12 cellular contexts compared by ENCODE assay signal in genomic region chr3:52681610-52682009, GRCh38. TPM values are rescaled to one million over a fixed set of nuclear protein-coding genes. Genes with fewer than 3 reads are reported as not detected.
DNase-seq lines count a peak whose midpoint lies in the region; ATAC-seq and TF ChIP-seq lines count a peak whose summit lies in the region.
"Had no signal": no experiment of that assay in that cellular context is flagged by ENCODE, and none has a peak within 500 bp of the region (broad histone marks: within the 10 kb centered on the region; RNA-seq: fewer than 3 reads in every experiment).

No MANE protein-coding gene starts in this region.

- H3K9me3 Mint-ChIP-seq in activated naive CD4-positive, alpha-beta T cell treated with anti-CD3 and anti-CD28 coated beads, Interleukin-2, amount 50 U/mL, for 24 hours, result no peaks in the 10 kb centered on the region
- H3K9me3 Mint-ChIP-seq in activated CD4-positive, alpha-beta memory T cell treated with anti-CD3 and anti-CD28 coated beads for 36 hours, result no peaks in the 10 kb centered on the region
- no peaks in the 10 kb centered on the region for H3K9me3 Mint-ChIP-seq in type B pancreatic cell

- 9% methylated on average over 3 of the region's 3 CpGs for WGBS in right lobe of liver (ENCODE audit: insufficient coverage, low coverage, low lambda C conversion rate, missing lambda C conversion rate)

- peaks cover 0 to 72% (median 30%) of the 10 kb centered on the region in 4 donors for H3K4me1 ChIP-seq in right lobe of liver

- peaks cover 49% of the 10 kb centered on the region for H3K4me1 Mint-ChIP-seq in activated naive CD4-positive, alpha-beta T cell treated with anti-CD3 and anti-CD28 coated beads, Interleukin-2, amount 50 U/mL, for 24 hours
- H3K4me1 Mint-ChIP-seq in activated CD4-positive, alpha-beta memory T cell treated with anti-CD3 and anti-CD28 coated beads for 36 hours (ENCODE audit: low read depth), result peaks cover 61% of the 10 kb centered on the region
- H3K4me1 Mint-ChIP-seq in type B pancreatic cell (ENCODE audit: unreplicated experiment), result peaks cover 17% of the 10 kb centered on the region

- no peaks in the 10 kb centered on the region for H3K27me3 ChIP-seq in right lobe of liver
- H3K27me3 ChIP-seq: foreskin keratinocyte had no signal

- H3K27ac Mint-ChIP-seq in activated naive CD4-positive, alpha-beta T cell treated with anti-CD3 and anti-CD28 coated beads, Interleukin-2, amount 50 U/mL, for 24 hours, result peak overlapping the region; percentile 66
- H3K27ac Mint-ChIP-seq in activated CD4-positive, alpha-beta memory T cell treated with anti-CD3 and anti-CD28 coated beads for 36 hours, result peak overlapping the region; percentile 83
- H3K27ac Mint-ChIP-seq in type B pancreatic cell, result peak overlapping the region; percentile 73

- intact Hi-C loops in activated CD4-positive, alpha-beta memory T cell treated with anti-CD3 and anti-CD28 coated beads for 36 hours (cut with micrococcal nuclease), result loop anchor here (1.0 to 10.0 kb wide), 3 partner anchors 10 to 363 kb away; partner anchors contain the start of genes SFMBT1 and STIMATE
- intact Hi-C loops in right lobe of liver (cut with DNase I), result no loop called here

- no peak for DNase-seq in activated naive CD4-positive, alpha-beta T cell treated with anti-CD3 and anti-CD28 coated beads, Interleukin-2, amount 50 U/mL, for 16 hours
- no peak for DNase-seq in activated CD4-positive, alpha-beta memory T cell treated with anti-CD3 and anti-CD28 coated beads for 36 hours
- no peak for DNase-seq in right lobe of liver
- no peak for DNase-seq in type B pancreatic cell (ENCODE audit: extremely low spot score, unreplicated experiment)
- DNase-seq in activated gamma-delta T cell (lab: John Stamatoyannopoulos, UW), result no peak
- DNase-seq: activated gamma-delta T cell treated with Interleukin-2 at 50 U/mL for 16 hours, NCI-H1105 treated with DMSO at 0.1 percent for 48 hours, Right ventricle myocardium superior had no signal

- POLR2A ChIA-PET in activated CD4-positive, alpha-beta memory T cell treated with anti-CD3 and anti-CD28 coated beads for 36 hours (lab: Charles Lee), result interaction anchor here (1.0 to 2.3 kb wide), 4 partner anchors 10 to 23 kb away, joined by 4 to 40 read pairs (median 6); partner anchors contain the start of gene GLT8D1

- TF ChIP-seq POLR2A in right lobe of liver (IDR thresholded peaks at IDR 0.05), result no peak

- ATAC-seq in right lobe of liver (no peak), HG03045 (IDR thresholded peaks at IDR 0.05; ENCODE audit: unreplicated experiment) (no peak), HG03342 (IDR thresholded peaks at IDR 0.05; ENCODE audit: unreplicated experiment) (no peak)

- H3K4me3 Mint-ChIP-seq in activated naive CD4-positive, alpha-beta T cell treated with anti-CD3 and anti-CD28 coated beads, Interleukin-2, amount 50 U/mL, for 24 hours, result peak overlapping the region; percentile 31
- H3K4me3 Mint-ChIP-seq in activated CD4-positive, alpha-beta memory T cell treated with anti-CD3 and anti-CD28 coated beads for 36 hours, result peak overlapping the region; percentile 20
- peak overlapping the region; percentile 26 for H3K4me3 Mint-ChIP-seq in type B pancreatic cell

- TF ChIP-seq CTCF in right lobe of liver (IDR thresholded peaks at IDR 0.05) (no peak), type B pancreatic cell (conservative IDR thresholded peaks at IDR 0.05) (no peak)

- no peaks in the 10 kb centered on the region for H3K27me3 Mint-ChIP-seq in activated naive CD4-positive, alpha-beta T cell treated with anti-CD3 and anti-CD28 coated beads, Interleukin-2, amount 50 U/mL, for 24 hours
- H3K27me3 Mint-ChIP-seq in activated CD4-positive, alpha-beta memory T cell treated with anti-CD3 and anti-CD28 coated beads for 36 hours, result no peaks in the 10 kb centered on the region
- no peaks in the 10 kb centered on the region for H3K27me3 Mint-ChIP-seq in type B pancreatic cell

- H3K36me3 ChIP-seq in right lobe of liver, result peaks cover 0 to 22% (median 9%) of the 10 kb centered on the region in 4 donors

- H3K36me3 Mint-ChIP-seq in activated naive CD4-positive, alpha-beta T cell treated with anti-CD3 and anti-CD28 coated beads, Interleukin-2, amount 50 U/mL, for 24 hours, result peaks cover 21% of the 10 kb centered on the region
- peaks cover 46% of the 10 kb centered on the region for H3K36me3 Mint-ChIP-seq in activated CD4-positive, alpha-beta memory T cell treated with anti-CD3 and anti-CD28 coated beads for 36 hours
- peaks cover 32% of the 10 kb centered on the region for H3K36me3 Mint-ChIP-seq in type B pancreatic cell

- H3K27ac ChIP-seq in right lobe of liver, result peak overlapping the region; percentile 59 to 96 (median 80)
- H3K27ac ChIP-seq: foreskin keratinocyte had no signal

- CTCF ChIA-PET in activated CD4-positive, alpha-beta memory T cell treated with anti-CD3 and anti-CD28 coated beads for 36 hours (lab: Charles Lee), result interaction anchor here (1.0 to 1.9 kb wide), 3 partner anchors 10 to 212 kb away, joined by 4 to 12 read pairs (median 6); no protein-coding TSS in a partner anchor

- H3K9me3 ChIP-seq in right lobe of liver, result no peaks in the 10 kb centered on the region

- H3K4me3 ChIP-seq in right lobe of liver, result peak overlapping the region in 2 of 3 donors; percentile 14 to 21

RNA-seq across cellular contexts. Expression of gene PBRM1, which starts 4.1 kb away (rescaled TPM):
- total RNA-seq in activated CD4-positive, alpha-beta memory T cell treated with anti-CD3 and anti-CD28 coated beads for 36 hours, result 10 to 100 TPM; 52.3 to 59.2 TPM
- total RNA-seq in right lobe of liver, result 10 to 100 TPM; 17.1 to 36.4 (median 27.2) TPM
- 78.3 and 88.6 TPM in 2 replicates for total RNA-seq in type B pancreatic cell (ENCODE audit: low replicate concordance)

RNA-seq across cellular contexts. Expression of gene GNL3, which starts 4.2 kb away (rescaled TPM):
- total RNA-seq in activated CD4-positive, alpha-beta memory T cell treated with anti-CD3 and anti-CD28 coated beads for 36 hours, result 100 to 1,000 TPM; 167 to 172 TPM
- 10 to 100 TPM; 20.0 to 86.2 (median 41.7) TPM for total RNA-seq in right lobe of liver
- 114 and 118 TPM in 2 replicates for total RNA-seq in type B pancreatic cell (ENCODE audit: low replicate concordance)

RNA-seq across cellular contexts. Expression of gene GLT8D1, which starts 24.0 kb away (rescaled TPM):
- total RNA-seq in activated CD4-positive, alpha-beta memory T cell treated with anti-CD3 and anti-CD28 coated beads for 36 hours, result 10 to 100 TPM; 34.1 to 36.9 TPM
- total RNA-seq in right lobe of liver (10 to 100 TPM; 23.0 to 63.1 (median 46.9) TPM), type B pancreatic cell (ENCODE audit: low replicate concordance) (66.1 and 72.7 TPM in 2 replicates)

RNA-seq across cellular contexts. Expression of gene SPCS1, which starts 24.3 kb away (rescaled TPM):
- total RNA-seq in activated CD4-positive, alpha-beta memory T cell treated with anti-CD3 and anti-CD28 coated beads for 36 hours, result 100 to 1,000 TPM; 132 TPM
- total RNA-seq in right lobe of liver (100 to 1,000 TPM in 3 of 6 experiments, 10 to 100 TPM in 3; 60.7 to 193 (median 94.1) TPM), type B pancreatic cell (ENCODE audit: low replicate concordance) (102 and 119 TPM in 2 replicates)
